1 cellular context compared by ENCODE assay signal in genomic region chr6:30066577-30067459, GRCh38.
TF ChIP-seq lines count a peak whose summit lies in the region.

PPP1R11 (plus strand) TSS chr6:30067198; CDS start chr6:30067411, 213 bp downstream.

TF ChIP-seq in HepG2, 621 proteins besides CTCF, POLR2A, EP300 and RAD21 (continued from another document and continues in another):
- TF ChIP-seq ARID5B (CRISPR knock-in tag; IDR thresholded peaks at IDR 0.05) (peak; percentile 65; the same call in 1 of the 2 replicates), ZMYM4 (CRISPR knock-in tag; IDR thresholded peaks at IDR 0.05) (peak; percentile 90), HNF1A (IDR thresholded peaks at IDR 0.05; ENCODE audit: low read depth) (peak; percentile 62), HNF1A (CRISPR knock-in tag; IDR thresholded peaks at IDR 0.05; ENCODE audit: borderline replicate concordance) (peak; percentile 68; the same call in 1 of the 2 replicates), ZNF33B (CRISPR knock-in tag; IDR thresholded peaks at IDR 0.05) (peak; percentile 54; the same call in 1 of the 2 replicates), E2F2 (CRISPR knock-in tag; IDR thresholded peaks at IDR 0.05; ENCODE audit: borderline replicate concordance) (no peak), MLX (CRISPR knock-in tag; IDR thresholded peaks at IDR 0.05) (no peak), ARHGAP35 (CRISPR knock-in tag; IDR thresholded peaks at IDR 0.05; ENCODE audit: borderline replicate concordance) (peak; percentile 76; the same call in 1 of the 2 replicates), CEBPG (CRISPR knock-in tag; IDR thresholded peaks at IDR 0.05) (0 out of 2 replicates have a peak, but pooled peaks have one; percentile 29), REPIN1 (CRISPR knock-in tag; IDR thresholded peaks at IDR 0.05; ENCODE audit: borderline replicate concordance, low read depth) (peak; percentile 98), ELF3 (CRISPR knock-in tag; IDR thresholded peaks at IDR 0.05) (peak; percentile 96), HNRNPL (IDR thresholded peaks at IDR 0.05; ENCODE audit: low read depth, low read length) (peak; percentile 72; the same call in 1 of the 2 replicates), ZNF564 (CRISPR knock-in tag; IDR thresholded peaks at IDR 0.05) (no peak), HMGXB4 (CRISPR knock-in tag; IDR thresholded peaks at IDR 0.05; ENCODE audit: borderline replicate concordance in 1 of 2, low read depth in 1 of 2) (peak; percentile 65 to 87; a peak in 3 of 4 replicates), PTBP1 (IDR thresholded peaks at IDR 0.05; ENCODE audit: low read depth, low read length, poor library complexity, severe bottlenecking) (peak; percentile 73), ZBTB7A (CRISPR knock-in tag; IDR thresholded peaks at IDR 0.05) (no peak), SALL1 (CRISPR knock-in tag; IDR thresholded peaks at IDR 0.05) (peak; percentile 96), ZNF850 (CRISPR knock-in tag; conservative IDR thresholded peaks at IDR 0.05) (no peak), ZNF318 (CRISPR knock-in tag; IDR thresholded peaks at IDR 0.05) (no peak), POLR2G (IDR thresholded peaks at IDR 0.05; ENCODE audit: low read depth, low read length) (peak; percentile 81), ZFY (CRISPR knock-in tag; IDR thresholded peaks at IDR 0.05) (peak; percentile 66), ZNF329 (CRISPR knock-in tag; IDR thresholded peaks at IDR 0.05; ENCODE audit: low read depth) (peak; percentile 81; the same call in 1 of the 2 replicates), ARID2 (CRISPR knock-in tag; IDR thresholded peaks at IDR 0.05; ENCODE audit: borderline replicate concordance) (peak; percentile 98), ZNF792 (CRISPR knock-in tag; IDR thresholded peaks at IDR 0.05) (peak; percentile 57; the same call in 1 of the 2 replicates), ZNF550 (CRISPR knock-in tag; IDR thresholded peaks at IDR 0.05; ENCODE audit: borderline replicate concordance) (no peak), SIN3B (IDR thresholded peaks at IDR 0.05; ENCODE audit: low read length) (peak; percentile 50; the same call in 1 of the 2 replicates), NFATC3 (CRISPR knock-in tag; IDR thresholded peaks at IDR 0.05) (peak; percentile 85; the same call in 1 of the 2 replicates), RARA (CRISPR knock-in tag; IDR thresholded peaks at IDR 0.05) (peak; percentile 40; the same call in 1 of the 2 replicates), HOMEZ (CRISPR knock-in tag; IDR thresholded peaks at IDR 0.05; ENCODE audit: low read depth) (no peak; the same call in 1 of the 2 replicates), ZBTB33 (CRISPR knock-in tag; IDR thresholded peaks at IDR 0.05) (no peak; the same call in 1 of the 2 replicates), IKZF1 (IDR thresholded peaks at IDR 0.05) (no peak)
